8 cellular contexts compared by ENCODE assay signal in genomic region chr5:112417931-112418358, GRCh38. TPM values are rescaled to one million over a fixed set of nuclear protein-coding genes. Genes with fewer than 3 reads are reported as not detected.
A peak's percentile ranks its signal among the peaks of the same experiment; 100 is the strongest.
DNase-seq lines count a peak whose midpoint lies in the region; ATAC-seq and TF ChIP-seq lines count a peak whose summit lies in the region.

No MANE protein-coding gene starts in this region.

- in situ Hi-C loops in HAP-1 (cut with MboI; ENCODE audit: low sequenced_read_pairs) = loop anchor here (25.0 kb wide), 1 partner anchor 206 kb away; no protein-coding TSS in a partner anchor

- H3K4me3 ChIP-seq in right atrium auricular region (peak overlapping the region; percentile 84 to 92), HAP-1 (no peak overlapping the region)

- DNase-seq in NCI-H2029 (lab: John Stamatoyannopoulos, UW) (peak; percentile 9), right atrium auricular region (ENCODE audit: low spot score) (peak; percentile 73), retina (peak; percentile 69), HAP-1 (ENCODE audit: low spot score in 2 of 2) (no peak), NCI-H187 treated with DMSO at 0.1 percent for 48 hours (lab: John Stamatoyannopoulos, UW) (no peak)
- DNase-seq in activated naive CD8-positive, alpha-beta T cell treated with anti-CD3 and anti-CD28 coated beads, Interleukin-2, amount 10 ng/mL, durations not matched to agents 7 days and 5 days = peak; percentile 41

- no peak for TF ChIP-seq CTCF in right atrium auricular region (IDR thresholded peaks at IDR 0.05)

- peak overlapping the region; percentile 69 for H3K4me3 Mint-ChIP-seq in activated naive CD8-positive, alpha-beta T cell treated with anti-CD3 and anti-CD28 coated beads, Interleukin-2, amount 10 ng/mL, durations not matched to agents 7 days and 5 days

- no peaks in the 10 kb centered on the region for H3K27me3 ChIP-seq in right atrium auricular region
- H3K27me3 ChIP-seq in HAP-1 (ENCODE audit: low read depth) = peaks cover 41% of the 10 kb centered on the region

- H3K9me3 ChIP-seq in ES-I3 (ENCODE audit: control insufficient read depth, insufficient read depth, low read length) (no peaks in the 10 kb centered on the region), right atrium auricular region (no peaks in the 10 kb centered on the region), HAP-1 (no peaks in the 10 kb centered on the region)

- no peaks in the 10 kb centered on the region for H3K36me3 Mint-ChIP-seq in activated naive CD8-positive, alpha-beta T cell treated with anti-CD3 and anti-CD28 coated beads, Interleukin-2, amount 10 ng/mL, durations not matched to agents 7 days and 5 days

- peak overlapping the region; percentile 90; the same call in 1 of the 2 replicates for H3K9ac ChIP-seq in ES-I3 (ENCODE audit: low read depth, low read length)

- POLR2A ChIA-PET in activated naive CD8-positive, alpha-beta T cell treated with anti-CD3 and anti-CD28 coated beads, Interleukin-2, amount 10 ng/mL, durations not matched to agents 7 days and 5 days (lab: Charles Lee) = no interaction called here

- H3K27ac ChIP-seq in right atrium auricular region = peak overlapping the region; percentile 91

- H3K27ac Mint-ChIP-seq in activated naive CD8-positive, alpha-beta T cell treated with anti-CD3 and anti-CD28 coated beads, Interleukin-2, amount 10 ng/mL, durations not matched to agents 7 days and 5 days = no peak overlapping the region

- H3K36me3 ChIP-seq in ES-I3 (ENCODE audit: insufficient read depth, low read length) = no peaks in the 10 kb centered on the region
- no peaks in the 10 kb centered on the region for H3K36me3 ChIP-seq in right atrium auricular region
- H3K36me3 ChIP-seq in HAP-1 (replicated peaks) = no peaks in the 10 kb centered on the region

- no peaks in the 10 kb centered on the region for H3K9me3 Mint-ChIP-seq in activated naive CD8-positive, alpha-beta T cell treated with anti-CD3 and anti-CD28 coated beads, Interleukin-2, amount 10 ng/mL, durations not matched to agents 7 days and 5 days

- H3K4me1 ChIP-seq in ES-I3 (ENCODE audit: insufficient read depth, low read length) (no peaks in the 10 kb centered on the region), right atrium auricular region (peaks cover 0 to 26% of the 10 kb centered on the region in 2 donors), HAP-1 (no peaks in the 10 kb centered on the region; the same call in 1 of the 2 replicates)

- H3K27me3 Mint-ChIP-seq in activated naive CD8-positive, alpha-beta T cell treated with anti-CD3 and anti-CD28 coated beads, Interleukin-2, amount 10 ng/mL, durations not matched to agents 7 days and 5 days = peaks cover 66% of the 10 kb centered on the region

- H3K4me1 Mint-ChIP-seq in activated naive CD8-positive, alpha-beta T cell treated with anti-CD3 and anti-CD28 coated beads, Interleukin-2, amount 10 ng/mL, durations not matched to agents 7 days and 5 days = peaks cover 7% of the 10 kb centered on the region

- ATAC-seq in GM21529 (IDR thresholded peaks at IDR 0.05; ENCODE audit: unreplicated experiment) = peak; percentile 35
- ATAC-seq in activated naive CD8-positive, alpha-beta T cell treated with anti-CD3 and anti-CD28 coated beads, Interleukin-2, amount 10 ng/mL, durations not matched to agents 7 days and 5 days (ENCODE audit: low read depth) = peak; percentile 66

RNA-seq across cellular contexts. Expression of gene EPB41L4A, which starts 1.1 kb away (rescaled TPM):
- 1 to 10 TPM in 1 of 2 experiments, under 1 TPM in 1; 0.11 to 1.0 TPM for total RNA-seq in activated naive CD8-positive, alpha-beta T cell treated with anti-CD3 and anti-CD28 coated beads, Interleukin-2, amount 10 ng/mL, durations not matched to agents 7 days and 5 days
- 10 to 100 TPM; 13.8 to 17.9 TPM for total RNA-seq in right atrium auricular region

Comparison
In these comparisons a context has a peak if more than half of its experiments do, and no peak if none do; other contexts are left out.
1. DNase-seq: peak in NCI-H2029 (single experiment), activated naive CD8-positive, alpha-beta T cell treated with anti-CD3 and anti-CD28 coated beads, Interleukin-2, amount 10 ng/mL, durations not matched to agents 7 days and 5 days (single experiment), right atrium auricular region (single experiment) and retina (single experiment); none in HAP-1 (0 of 2) and NCI-H187 treated with DMSO at 0.1 percent for 48 hours (single experiment).
2. RNA of gene EPB41L4A, which starts 1.1 kb away (total RNA-seq): 13.8 to 17.9 TPM in right atrium auricular region; 0.11 to 1.0 TPM in activated naive CD8-positive, alpha-beta T cell treated with anti-CD3 and anti-CD28 coated beads, Interleukin-2, amount 10 ng/mL, durations not matched to agents 7 days and 5 days; every median in the first group is over 4 times any median in the second.